8 cellular contexts compared by ENCODE assay signal in genomic region chr17:49193513-49194296, GRCh38. TPM values are rescaled to one million over a fixed set of nuclear protein-coding genes. Genes with fewer than 3 reads are reported as not detected.
DNase-seq lines count a peak whose midpoint lies in the region; ATAC-seq and TF ChIP-seq lines count a peak whose summit lies in the region.

No MANE protein-coding gene starts in this region.

- H3K27me3 Mint-ChIP-seq in HFFc6 (ENCODE audit: insufficient read depth) (peaks cover 16% of the 10 kb centered on the region), brain (peaks cover 34% of the 10 kb centered on the region)

- H3K36me3 ChIP-seq in DND-41 (ENCODE audit: insufficient read depth, low read length), result no peaks in the 10 kb centered on the region
- H3K36me3 ChIP-seq in PC-3 (ENCODE audit: low read depth, low read length), result no peaks in the 10 kb centered on the region

- H3K27ac ChIP-seq in DND-41 (ENCODE audit: low read length) (no peak overlapping the region), PC-3 (ENCODE audit: low read length) (peak overlapping the region; percentile 2; the same call in 1 of the 2 replicates)

- CTCF ChIA-PET in PC-3 (lab: Charles Lee), result no interaction called here

- peak overlapping the region; percentile 95 for H3K9ac ChIP-seq in DND-41 (ENCODE audit: low read depth, low read length)
- H3K9ac ChIP-seq in PC-3 (ENCODE audit: low read length), result peak overlapping the region; percentile 47

- H3F3A ChIP-seq in PC-3 (ENCODE audit: low read length, unreplicated experiment), result no peaks in the 10 kb centered on the region

- H3K9me3 Mint-ChIP-seq in HFFc6, result no peaks in the 10 kb centered on the region
- H3K9me3 Mint-ChIP-seq in brain, result peaks cover 0 to 12% (median 8%) of the 10 kb centered on the region in 5 experiments

- H3K4me1 Mint-ChIP-seq in HFFc6 (ENCODE audit: low read depth) (peaks cover 32% of the 10 kb centered on the region), brain (peaks cover 22% of the 10 kb centered on the region)

- H2AFZ ChIP-seq in DND-41 (ENCODE audit: low read depth, low read length), result peak overlapping the region; percentile 85; the same call in 1 of the 2 replicates
- peak overlapping the region; percentile 75 for H2AFZ ChIP-seq in PC-3 (ENCODE audit: low read length)

- no peaks in the 10 kb centered on the region for H3K27me3 ChIP-seq in DND-41 (ENCODE audit: insufficient read depth, low read length, poor library complexity)
- H3K27me3 ChIP-seq in PC-3 (ENCODE audit: low read length), result no peaks in the 10 kb centered on the region

- H3K36me3 Mint-ChIP-seq in HFFc6 (ENCODE audit: low read depth) (no peaks in the 10 kb centered on the region), brain (no peaks in the 10 kb centered on the region)

- H3K4me1 ChIP-seq in DND-41 (ENCODE audit: insufficient read depth, low read length) (peaks cover 24% of the 10 kb centered on the region), PC-3 (ENCODE audit: insufficient read depth, low read length) (peaks cover 17% of the 10 kb centered on the region)

- peak overlapping the region; percentile 93 for H3K4me3 Mint-ChIP-seq in HFFc6
- H3K4me3 Mint-ChIP-seq in brain, result peak overlapping the region; percentile 92 to 96 (median 96)

- intact Hi-C loops in PC-3 (cut with micrococcal nuclease), result loop anchor here (2.0 to 5.0 kb wide), 4 partner anchors 33 to 301 kb away; partner anchors contain the start of genes ATP5MC1 and SNF8
- intact Hi-C loops in sciatic nerve (cut with DNase I), result no loop called here

- H3K79me2 ChIP-seq in DND-41 (ENCODE audit: insufficient read depth, low read length), result no peaks in the 10 kb centered on the region
- H3K79me2 ChIP-seq in PC-3 (ENCODE audit: low read length), result no peaks in the 10 kb centered on the region

- POLR2A ChIA-PET in PC-3 (lab: Charles Lee; ENCODE audit: unreplicated experiment), result interaction anchor here (0.6 kb wide), 1 partner anchor 956 kb away, joined by 4 read pairs; no protein-coding TSS in a partner anchor

- no peak for ATAC-seq in DND-41 (ENCODE audit: insufficient read depth, low read depth)
- no peak for ATAC-seq in PC-3
- peak; percentile 9 for ATAC-seq in sciatic nerve
- ATAC-seq in GM21717 (IDR thresholded peaks at IDR 0.05; ENCODE audit: unreplicated experiment), result no peak

- peak overlapping the region; percentile 68 for H3K4me2 ChIP-seq in DND-41 (ENCODE audit: insufficient read depth, low read length)
- peak overlapping the region; percentile 79 for H3K4me2 ChIP-seq in PC-3 (ENCODE audit: low read length)

- no peaks in the 10 kb centered on the region for H3K9me2 ChIP-seq in PC-3 (replicated peaks; ENCODE audit: low read length)

- H3K27ac Mint-ChIP-seq in HFFc6 (peak overlapping the region; percentile 97), brain (peak overlapping the region; percentile 99 to 100 (median 100))

- H3K9me3 ChIP-seq in DND-41 (ENCODE audit: insufficient read depth, low read length, severe bottlenecking), result no peaks in the 10 kb centered on the region
- no peaks in the 10 kb centered on the region for H3K9me3 ChIP-seq in PC-3 (ENCODE audit: low read length)
- no peaks in the 10 kb centered on the region for H3K9me3 ChIP-seq in iPS-18c (ENCODE audit: control insufficient read depth, insufficient read depth, low read length)

- BruUV-seq in PC-3 (replicated peaks; lab: Mats Ljungman, UMichigan), result no TSS peak

- H3K4me3 ChIP-seq in DND-41 (ENCODE audit: low read depth in 1 of 2, low read length in 2 of 2) (peak overlapping the region; percentile 28 to 70; a peak in 3 of 4 replicates), PC-3 (ENCODE audit: low read length) (peak overlapping the region; percentile 79), iPS-18c (ENCODE audit: insufficient read depth, low read depth, low read length) (peak overlapping the region; percentile 98)

- TF ChIP-seq CTCF in DND-41 (IDR thresholded peaks at IDR 0.05; ENCODE audit: borderline replicate concordance, extremely low read depth, low read length, poor library complexity, severe bottlenecking), result no peak
- no peak for TF ChIP-seq CTCF in HFFc6 (IDR thresholded peaks at IDR 0.05)
- TF ChIP-seq CTCF in PC-3 (conservative IDR thresholded peaks at IDR 0.05; ENCODE audit: low read depth, low read length), result no peak
- no peak for TF ChIP-seq CTCF in brain (conservative IDR thresholded peaks at IDR 0.05)

- H4K20me1 ChIP-seq in DND-41 (ENCODE audit: insufficient read depth, low read length), result no peaks in the 10 kb centered on the region
- H4K20me1 ChIP-seq in PC-3 (ENCODE audit: low read length), result no peaks in the 10 kb centered on the region

- DNase-seq in DND-41, result no peak
- peak; percentile 49 for DNase-seq in HFFc6
- DNase-seq in PC-3, result peak; percentile 74
- peak; percentile 74 for DNase-seq in sciatic nerve (ENCODE audit: low spot score)
- no peak for DNase-seq in activated CD4-positive, CD25-positive, alpha-beta regulatory T cell (lab: John Stamatoyannopoulos, UW)

RNA-seq across cellular contexts. Expression of gene GNGT2, which starts 16.7 kb away (rescaled TPM):
- total RNA-seq in HFFc6 (2021; fragmentation: NEBNext Ultra II Directional; extraction: Animal tissue kit (Norgen Biotek cat#: 25700)), result not detected
- total RNA-seq in PC-3 (2014; rRNA removed) (0.40 TPM in 1 of 2 replicates, not detected in the other), sciatic nerve (1.3 TPM)
- 1.4 TPM for polyA plus RNA-seq in brain (ENCODE audit: insufficient read depth, low read depth, low replicate concordance)

RNA-seq across cellular contexts. Expression of gene ABI3, which starts 16.8 kb away (rescaled TPM):
- total RNA-seq in HFFc6 (2021; fragmentation: NEBNext Ultra II Directional; extraction: Animal tissue kit (Norgen Biotek cat#: 25700)), result under 1 TPM in 1 of 6 experiments, not detected in 5; 0.11 TPM
- total RNA-seq in PC-3 (2014; rRNA removed) (not detected in 2 replicates), sciatic nerve (8.5 TPM)
- 3.2 TPM for polyA plus RNA-seq in brain (ENCODE audit: insufficient read depth, low read depth, low replicate concordance)

RNA-seq across cellular contexts. Expression of gene PHOSPHO1, which starts 36.9 kb away (rescaled TPM):
- under 1 TPM in 3 of 6 experiments, not detected in 3; 0.13 to 0.17 (median 0.17) TPM for total RNA-seq in HFFc6 (2021; fragmentation: NEBNext Ultra II Directional; extraction: Animal tissue kit (Norgen Biotek cat#: 25700))
- total RNA-seq in PC-3 (2014; rRNA removed) (1.1 and 1.7 TPM in 2 replicates), sciatic nerve (6.2 TPM)
- polyA plus RNA-seq in brain (ENCODE audit: insufficient read depth, low read depth, low replicate concordance), result 1.8 TPM

Comparison
In these comparisons a context has a peak if more than half of its experiments do, and no peak if none do; other contexts are left out.
1. DNase-seq: peak in HFFc6 (single experiment), PC-3 (single experiment) and sciatic nerve (single experiment); none in DND-41 (single experiment) and activated CD4-positive, CD25-positive, alpha-beta regulatory T cell (0 of 4).
2. Peak in every context shown above with its lines, with median percentiles within 50 percentile points of each other: H3K4me3 ChIP-seq.